In the genomic region with DNA sequence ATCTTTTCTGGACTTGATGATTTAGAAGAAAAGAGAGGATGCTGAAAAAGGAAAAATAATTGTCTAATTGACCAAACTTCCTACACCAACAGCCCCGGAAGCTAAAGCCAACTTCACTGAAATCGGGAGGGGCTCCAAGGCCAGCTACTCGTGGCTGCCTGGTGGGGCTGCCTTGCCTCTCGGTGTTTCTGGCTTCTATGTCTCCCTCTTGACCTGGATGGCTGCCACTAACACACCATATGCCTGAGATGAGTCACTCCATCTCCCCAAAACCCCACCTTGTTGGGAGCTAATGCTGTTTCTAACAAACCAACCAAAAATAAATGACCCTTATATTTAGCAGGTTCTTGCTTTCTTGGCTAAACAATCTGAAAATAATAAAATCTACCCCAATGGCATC, we compare ENCODE assay signal across 12 cellular contexts.
A peak's percentile ranks its signal among the peaks of the same experiment; 100 is the strongest.
DNase-seq lines count a peak whose midpoint lies in the region; ATAC-seq and TF ChIP-seq lines count a peak whose summit lies in the region.
"Had no signal": no experiment of that assay in that cellular context is flagged by ENCODE, and none has a peak within 500 bp of the region (broad histone marks: within the 10 kb centered on the region; RNA-seq: fewer than 3 reads in every experiment).

No MANE protein-coding gene starts in this region.

- intact Hi-C loops in activated CD4-positive, alpha-beta T cell treated with anti-CD3 and anti-CD28 coated beads, Interleukin-2, amount 10 ng/mL, durations not matched to agents 24 days and 14 days (cut with micrococcal nuclease): loop anchor here (1.0 kb wide), 3 partner anchors 34 to 319 kb away; no protein-coding TSS in a partner anchor
- intact Hi-C loops in sciatic nerve (cut with DNase I): no loop called here

- peak; percentile 36 for ATAC-seq in sciatic nerve
- ATAC-seq: A549, left lobe of liver had no signal

- TF ChIP-seq CTCF in epithelial cell of esophagus (IDR thresholded peaks at IDR 0.05; ENCODE audit: insufficient read depth, low read depth, low read length, missing control alignments) (no peak), GM13976 (IDR thresholded peaks at IDR 0.05; ENCODE audit: borderline replicate concordance, control extremely low read depth, extremely low read depth, insufficient read depth, missing control alignments) (no peak)

- H3K36me3 Mint-ChIP-seq in activated CD4-positive, alpha-beta T cell treated with anti-CD3 and anti-CD28 coated beads, Interleukin-2, amount 10 ng/mL, durations not matched to agents 24 days and 14 days (ENCODE audit: low read depth): peaks cover 41% of the 10 kb centered on the region

- in situ Hi-C loops in GM13976 (cut with MboI; ENCODE audit: low sequenced_read_pairs, unreplicated experiment): no loop called here

- no peaks in the 10 kb centered on the region for H3K27me3 Mint-ChIP-seq in activated CD4-positive, alpha-beta T cell treated with anti-CD3 and anti-CD28 coated beads, Interleukin-2, amount 10 ng/mL, durations not matched to agents 24 days and 14 days

- no peak overlapping the region for H3K4me3 ChIP-seq in epithelial cell of esophagus (ENCODE audit: low read length)
- H3K4me3 ChIP-seq: A549 had no signal

- H3K4me1 Mint-ChIP-seq in activated CD4-positive, alpha-beta T cell treated with anti-CD3 and anti-CD28 coated beads, Interleukin-2, amount 10 ng/mL, durations not matched to agents 24 days and 14 days: peaks cover 51% of the 10 kb centered on the region

- DNase-seq in activated CD4-positive, alpha-beta T cell treated with anti-CD3 and anti-CD28 coated beads, Interleukin-2, amount 10 ng/mL, durations not matched to agents 24 days and 14 days: no peak
- DNase-seq in activated CD4-positive, alpha-beta T cell treated with anti-CD3 and anti-CD28 coated beads for 48 hours: no peak
- peak; percentile 7 for DNase-seq in RPMI7951 (ENCODE audit: low read depth)
- DNase-seq in epithelial cell of esophagus (ENCODE audit: low read depth): peak; percentile 23
- no peak for DNase-seq in sciatic nerve (ENCODE audit: low spot score)
- no peak for DNase-seq in NCI-H510A (lab: John Stamatoyannopoulos, UW)
- no peak for DNase-seq in amniotic stem cell (lab: John Stamatoyannopoulos, UW)
- no peak for DNase-seq in GM13976 (ENCODE audit: low spot score)
- DNase-seq: DND-41, NCI-H510A treated with DMSO at 0.1 percent for 48 hours had no signal

- H3K4me3 Mint-ChIP-seq in activated CD4-positive, alpha-beta T cell treated with anti-CD3 and anti-CD28 coated beads, Interleukin-2, amount 10 ng/mL, durations not matched to agents 24 days and 14 days: no peak overlapping the region

- peaks cover 5% of the 10 kb centered on the region for H3K9me3 Mint-ChIP-seq in activated CD4-positive, alpha-beta T cell treated with anti-CD3 and anti-CD28 coated beads, Interleukin-2, amount 10 ng/mL, durations not matched to agents 24 days and 14 days

- peak overlapping the region; percentile 49 for H3K27ac Mint-ChIP-seq in activated CD4-positive, alpha-beta T cell treated with anti-CD3 and anti-CD28 coated beads, Interleukin-2, amount 10 ng/mL, durations not matched to agents 24 days and 14 days

Comparison
In these comparisons a context has a peak if more than half of its experiments do, and no peak if none do; other contexts are left out.
1. DNase-seq: peak in RPMI7951 (single experiment) and epithelial cell of esophagus (single experiment); none in activated CD4-positive, alpha-beta T cell treated with anti-CD3 and anti-CD28 coated beads, Interleukin-2, amount 10 ng/mL, durations not matched to agents 24 days and 14 days (single experiment), activated CD4-positive, alpha-beta T cell treated with anti-CD3 and anti-CD28 coated beads for 48 hours (single experiment), sciatic nerve (single experiment), NCI-H510A (single experiment), amniotic stem cell (single experiment) and GM13976 (single experiment).